ENCODE assay signal across 1 cellular context in genomic region chr4:182897601-182898478, GRCh38.
TF ChIP-seq lines count a peak whose summit lies in the region.

No MANE protein-coding gene starts in this region.

TF ChIP-seq in HepG2, 621 proteins besides CTCF, POLR2A, EP300 and RAD21 (continued from another document and continues in another):
- TF ChIP-seq, protein P1, sequence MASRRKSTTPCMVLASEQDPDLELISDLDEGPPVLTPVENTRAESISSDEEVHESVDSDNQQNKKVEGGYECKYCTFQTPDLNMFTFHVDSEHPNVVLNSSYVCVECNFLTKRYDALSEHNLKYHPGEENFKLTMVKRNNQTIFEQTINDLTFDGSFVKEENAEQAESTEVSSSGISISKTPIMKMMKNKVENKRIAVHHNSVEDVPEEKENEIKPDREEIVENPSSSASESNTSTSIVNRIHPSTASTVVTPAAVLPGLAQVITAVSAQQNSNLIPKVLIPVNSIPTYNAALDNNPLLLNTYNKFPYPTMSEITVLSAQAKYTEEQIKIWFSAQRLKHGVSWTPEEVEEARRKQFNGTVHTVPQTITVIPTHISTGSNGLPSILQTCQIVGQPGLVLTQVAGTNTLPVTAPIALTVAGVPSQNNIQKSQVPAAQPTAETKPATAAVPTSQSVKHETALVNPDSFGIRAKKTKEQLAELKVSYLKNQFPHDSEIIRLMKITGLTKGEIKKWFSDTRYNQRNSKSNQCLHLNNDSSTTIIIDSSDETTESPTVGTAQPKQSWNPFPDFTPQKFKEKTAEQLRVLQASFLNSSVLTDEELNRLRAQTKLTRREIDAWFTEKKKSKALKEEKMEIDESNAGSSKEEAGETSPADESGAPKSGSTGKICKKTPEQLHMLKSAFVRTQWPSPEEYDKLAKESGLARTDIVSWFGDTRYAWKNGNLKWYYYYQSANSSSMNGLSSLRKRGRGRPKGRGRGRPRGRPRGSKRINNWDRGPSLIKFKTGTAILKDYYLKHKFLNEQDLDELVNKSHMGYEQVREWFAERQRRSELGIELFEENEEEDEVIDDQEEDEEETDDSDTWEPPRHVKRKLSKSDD (CRISPR knock-in tag; IDR thresholded peaks at IDR 0.05; ENCODE audit: low read depth) = peak; percentile 87
- no peak for TF ChIP-seq ARNT (IDR thresholded peaks at IDR 0.05)
- TF ChIP-seq KDM4B (CRISPR knock-in tag; IDR thresholded peaks at IDR 0.05) = peak; percentile 89
- no peak for TF ChIP-seq ZNF589 (CRISPR knock-in tag; conservative IDR thresholded peaks at IDR 0.05)
- peak; percentile 86 for TF ChIP-seq NR2C2 (CRISPR knock-in tag; IDR thresholded peaks at IDR 0.05; ENCODE audit: borderline replicate concordance)
- peak; percentile 70; the same call in 1 of the 2 replicates for TF ChIP-seq PRDM10 (CRISPR knock-in tag; IDR thresholded peaks at IDR 0.05; ENCODE audit: low read depth)
- peak; percentile 7; the same call in 1 of the 2 replicates for TF ChIP-seq SMC3 (IDR thresholded peaks at IDR 0.05; ENCODE audit: low read length)
- TF ChIP-seq SMAD3 (CRISPR knock-in tag; IDR thresholded peaks at IDR 0.05) = peak; percentile 89
- no peak for TF ChIP-seq JDP2 (CRISPR knock-in tag; IDR thresholded peaks at IDR 0.05; ENCODE audit: borderline replicate concordance)
- TF ChIP-seq ZFP90 (CRISPR knock-in tag; IDR thresholded peaks at IDR 0.05; ENCODE audit: borderline replicate concordance) = 0 out of 2 replicates have a peak, but pooled peaks have one; percentile 20
- no peak for TF ChIP-seq HNRNPH1 (optimal IDR thresholded peaks at IDR 0.05; ENCODE audit: low read depth, low read length)
- no peak for TF ChIP-seq ZSCAN30 (CRISPR knock-in tag; IDR thresholded peaks at IDR 0.05)
- TF ChIP-seq RNF2 (conservative IDR thresholded peaks at IDR 0.05; ENCODE audit: low read depth) = peak; percentile 79
- no peak for TF ChIP-seq LCORL (IDR thresholded peaks at IDR 0.05)
- TF ChIP-seq LCORL (CRISPR knock-in tag; IDR thresholded peaks at IDR 0.05) = peak; percentile 95
- TF ChIP-seq, protein P2, sequence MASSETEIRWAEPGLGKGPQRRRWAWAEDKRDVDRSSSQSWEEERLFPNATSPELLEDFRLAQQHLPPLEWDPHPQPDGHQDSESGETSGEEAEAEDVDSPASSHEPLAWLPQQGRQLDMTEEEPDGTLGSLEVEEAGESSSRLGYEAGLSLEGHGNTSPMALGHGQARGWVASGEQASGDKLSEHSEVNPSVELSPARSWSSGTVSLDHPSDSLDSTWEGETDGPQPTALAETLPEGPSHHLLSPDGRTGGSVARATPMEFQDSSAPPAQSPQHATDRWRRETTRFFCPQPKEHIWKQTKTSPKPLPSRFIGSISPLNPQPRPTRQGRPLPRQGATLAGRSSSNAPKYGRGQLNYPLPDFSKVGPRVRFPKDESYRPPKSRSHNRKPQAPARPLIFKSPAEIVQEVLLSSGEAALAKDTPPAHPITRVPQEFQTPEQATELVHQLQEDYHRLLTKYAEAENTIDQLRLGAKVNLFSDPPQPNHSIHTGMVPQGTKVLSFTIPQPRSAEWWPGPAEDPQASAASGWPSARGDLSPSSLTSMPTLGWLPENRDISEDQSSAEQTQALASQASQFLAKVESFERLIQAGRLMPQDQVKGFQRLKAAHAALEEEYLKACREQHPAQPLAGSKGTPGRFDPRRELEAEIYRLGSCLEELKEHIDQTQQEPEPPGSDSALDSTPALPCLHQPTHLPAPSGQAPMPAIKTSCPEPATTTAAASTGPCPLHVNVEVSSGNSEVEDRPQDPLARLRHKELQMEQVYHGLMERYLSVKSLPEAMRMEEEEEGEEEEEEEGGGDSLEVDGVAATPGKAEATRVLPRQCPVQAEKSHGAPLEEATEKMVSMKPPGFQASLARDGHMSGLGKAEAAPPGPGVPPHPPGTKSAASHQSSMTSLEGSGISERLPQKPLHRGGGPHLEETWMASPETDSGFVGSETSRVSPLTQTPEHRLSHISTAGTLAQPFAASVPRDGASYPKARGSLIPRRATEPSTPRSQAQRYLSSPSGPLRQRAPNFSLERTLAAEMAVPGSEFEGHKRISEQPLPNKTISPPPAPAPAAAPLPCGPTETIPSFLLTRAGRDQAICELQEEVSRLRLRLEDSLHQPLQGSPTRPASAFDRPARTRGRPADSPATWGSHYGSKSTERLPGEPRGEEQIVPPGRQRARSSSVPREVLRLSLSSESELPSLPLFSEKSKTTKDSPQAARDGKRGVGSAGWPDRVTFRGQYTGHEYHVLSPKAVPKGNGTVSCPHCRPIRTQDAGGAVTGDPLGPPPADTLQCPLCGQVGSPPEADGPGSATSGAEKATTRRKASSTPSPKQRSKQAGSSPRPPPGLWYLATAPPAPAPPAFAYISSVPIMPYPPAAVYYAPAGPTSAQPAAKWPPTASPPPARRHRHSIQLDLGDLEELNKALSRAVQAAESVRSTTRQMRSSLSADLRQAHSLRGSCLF (CRISPR knock-in tag; IDR thresholded peaks at IDR 0.05; ENCODE audit: borderline replicate concordance) = no peak
- no peak for TF ChIP-seq RORA (CRISPR knock-in tag; IDR thresholded peaks at IDR 0.05)
- no peak; the same call in 1 of the 2 replicates for TF ChIP-seq ZNF296 (CRISPR knock-in tag; conservative IDR thresholded peaks at IDR 0.05)
- TF ChIP-seq EZH2 (conservative IDR thresholded peaks at IDR 0.05; ENCODE audit: low read depth, low read length) = no peak
- TF ChIP-seq ZNF264 (CRISPR knock-in tag; IDR thresholded peaks at IDR 0.05) = peak; percentile 91
- peak; percentile 85 for TF ChIP-seq DPF2 (CRISPR knock-in tag; IDR thresholded peaks at IDR 0.05; ENCODE audit: borderline replicate concordance, low read depth)
- TF ChIP-seq ZFP41 (CRISPR knock-in tag; IDR thresholded peaks at IDR 0.05; ENCODE audit: borderline replicate concordance) = 0 out of 2 replicates have a peak, but pooled peaks have one; percentile 46
- TF ChIP-seq MEIS2 (CRISPR knock-in tag; IDR thresholded peaks at IDR 0.05) = peak; percentile 88; the same call in 1 of the 2 replicates
- TF ChIP-seq FOXJ3 (CRISPR knock-in tag; IDR thresholded peaks at IDR 0.05; ENCODE audit: borderline replicate concordance) = peak; percentile 85; the same call in 1 of the 2 replicates
- TF ChIP-seq FOSL2 (CRISPR knock-in tag; IDR thresholded peaks at IDR 0.05) = peak; percentile 75
- TF ChIP-seq, protein P3, sequence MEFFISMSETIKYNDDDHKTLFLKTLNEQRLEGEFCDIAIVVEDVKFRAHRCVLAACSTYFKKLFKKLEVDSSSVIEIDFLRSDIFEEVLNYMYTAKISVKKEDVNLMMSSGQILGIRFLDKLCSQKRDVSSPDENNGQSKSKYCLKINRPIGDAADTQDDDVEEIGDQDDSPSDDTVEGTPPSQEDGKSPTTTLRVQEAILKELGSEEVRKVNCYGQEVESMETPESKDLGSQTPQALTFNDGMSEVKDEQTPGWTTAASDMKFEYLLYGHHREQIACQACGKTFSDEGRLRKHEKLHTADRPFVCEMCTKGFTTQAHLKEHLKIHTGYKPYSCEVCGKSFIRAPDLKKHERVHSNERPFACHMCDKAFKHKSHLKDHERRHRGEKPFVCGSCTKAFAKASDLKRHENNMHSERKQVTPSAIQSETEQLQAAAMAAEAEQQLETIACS (CRISPR knock-in tag; IDR thresholded peaks at IDR 0.05) = no peak
- TF ChIP-seq KMT2B (CRISPR knock-in tag; IDR thresholded peaks at IDR 0.05) = peak; percentile 79
- 0 out of 2 replicates have a peak, but pooled peaks have one; percentile 83 for TF ChIP-seq ATF7-NPFF (CRISPR knock-in tag; IDR thresholded peaks at IDR 0.05; ENCODE audit: low read depth)
- TF ChIP-seq HDAC6 (IDR thresholded peaks at IDR 0.05; ENCODE audit: low read depth, low read length) = no peak
- TF ChIP-seq ZNF883 (CRISPR knock-in tag; IDR thresholded peaks at IDR 0.05; ENCODE audit: not compliant biosample characterization) = peak; percentile 87
- TF ChIP-seq SKI (IDR thresholded peaks at IDR 0.05; ENCODE audit: partially characterized antibody) = peak; percentile 41
- no peak for TF ChIP-seq ZNF256 (CRISPR knock-in tag; conservative IDR thresholded peaks at IDR 0.05)
- TF ChIP-seq ZSCAN29 (CRISPR knock-in tag; conservative IDR thresholded peaks at IDR 0.05) = peak; percentile 84; the same call in 1 of the 2 replicates
- TF ChIP-seq THAP9 (CRISPR knock-in tag; IDR thresholded peaks at IDR 0.05; ENCODE audit: borderline replicate concordance) = peak; percentile 68; the same call in 1 of the 2 replicates
- peak; percentile 82; the same call in 1 of the 2 replicates for TF ChIP-seq ZNF580 (CRISPR knock-in tag; IDR thresholded peaks at IDR 0.05; ENCODE audit: borderline replicate concordance, low read depth)
- no peak for TF ChIP-seq ZBTB1 (CRISPR knock-in tag; IDR thresholded peaks at IDR 0.05; ENCODE audit: borderline replicate concordance)
- no peak; the same call in 1 of the 2 replicates for TF ChIP-seq ZNF775 (CRISPR knock-in tag; IDR thresholded peaks at IDR 0.05; ENCODE audit: borderline replicate concordance)
- TF ChIP-seq, protein P4, sequence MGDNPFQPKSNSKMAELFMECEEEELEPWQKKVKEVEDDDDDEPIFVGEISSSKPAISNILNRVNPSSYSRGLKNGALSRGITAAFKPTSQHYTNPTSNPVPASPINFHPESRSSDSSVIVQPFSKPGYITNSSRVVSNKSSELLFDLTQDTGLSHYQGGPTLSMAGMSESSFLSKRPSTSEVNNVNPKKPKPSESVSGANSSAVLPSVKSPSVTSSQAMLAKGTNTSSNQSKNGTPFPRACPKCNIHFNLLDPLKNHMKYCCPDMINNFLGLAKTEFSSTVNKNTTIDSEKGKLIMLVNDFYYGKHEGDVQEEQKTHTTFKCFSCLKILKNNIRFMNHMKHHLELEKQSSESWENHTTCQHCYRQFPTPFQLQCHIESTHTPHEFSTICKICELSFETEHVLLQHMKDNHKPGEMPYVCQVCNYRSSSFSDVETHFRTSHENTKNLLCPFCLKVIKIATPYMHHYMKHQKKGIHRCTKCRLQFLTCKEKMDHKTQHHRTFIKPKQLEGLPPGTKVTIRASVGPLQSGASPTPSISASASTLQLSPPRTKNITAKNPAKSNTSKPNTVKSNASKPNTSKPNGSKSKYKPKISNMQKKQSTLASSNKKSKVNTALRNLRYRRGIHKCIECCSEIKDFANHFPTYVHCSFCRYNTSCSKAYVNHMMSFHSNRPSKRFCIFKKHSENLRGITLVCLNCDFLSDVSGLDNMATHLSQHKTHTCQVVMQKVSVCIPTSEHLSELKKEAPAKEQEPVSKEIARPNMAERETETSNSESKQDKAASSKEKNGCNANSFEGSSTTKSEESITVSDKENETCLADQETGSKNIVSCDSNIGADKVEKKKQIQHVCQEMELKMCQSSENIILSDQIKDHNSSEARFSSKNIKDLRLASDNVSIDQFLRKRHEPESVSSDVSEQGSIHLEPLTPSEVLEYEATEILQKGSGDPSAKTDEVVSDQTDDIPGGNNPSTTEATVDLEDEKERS (CRISPR knock-in tag; IDR thresholded peaks at IDR 0.05) = peak; percentile 62; the same call in 1 of the 2 replicates
- no peak for TF ChIP-seq CHD4 (IDR thresholded peaks at IDR 0.05; ENCODE audit: borderline replicate concordance, low read length)
- TF ChIP-seq ISX (CRISPR knock-in tag; conservative IDR thresholded peaks at IDR 0.05) = no peak
- 0 out of 2 replicates have a peak, but pooled peaks have one; percentile 61 for TF ChIP-seq ZNF512 (CRISPR knock-in tag; IDR thresholded peaks at IDR 0.05)
